Comparison of ENCODE assay signal across 9 cellular contexts in the genomic region with DNA sequence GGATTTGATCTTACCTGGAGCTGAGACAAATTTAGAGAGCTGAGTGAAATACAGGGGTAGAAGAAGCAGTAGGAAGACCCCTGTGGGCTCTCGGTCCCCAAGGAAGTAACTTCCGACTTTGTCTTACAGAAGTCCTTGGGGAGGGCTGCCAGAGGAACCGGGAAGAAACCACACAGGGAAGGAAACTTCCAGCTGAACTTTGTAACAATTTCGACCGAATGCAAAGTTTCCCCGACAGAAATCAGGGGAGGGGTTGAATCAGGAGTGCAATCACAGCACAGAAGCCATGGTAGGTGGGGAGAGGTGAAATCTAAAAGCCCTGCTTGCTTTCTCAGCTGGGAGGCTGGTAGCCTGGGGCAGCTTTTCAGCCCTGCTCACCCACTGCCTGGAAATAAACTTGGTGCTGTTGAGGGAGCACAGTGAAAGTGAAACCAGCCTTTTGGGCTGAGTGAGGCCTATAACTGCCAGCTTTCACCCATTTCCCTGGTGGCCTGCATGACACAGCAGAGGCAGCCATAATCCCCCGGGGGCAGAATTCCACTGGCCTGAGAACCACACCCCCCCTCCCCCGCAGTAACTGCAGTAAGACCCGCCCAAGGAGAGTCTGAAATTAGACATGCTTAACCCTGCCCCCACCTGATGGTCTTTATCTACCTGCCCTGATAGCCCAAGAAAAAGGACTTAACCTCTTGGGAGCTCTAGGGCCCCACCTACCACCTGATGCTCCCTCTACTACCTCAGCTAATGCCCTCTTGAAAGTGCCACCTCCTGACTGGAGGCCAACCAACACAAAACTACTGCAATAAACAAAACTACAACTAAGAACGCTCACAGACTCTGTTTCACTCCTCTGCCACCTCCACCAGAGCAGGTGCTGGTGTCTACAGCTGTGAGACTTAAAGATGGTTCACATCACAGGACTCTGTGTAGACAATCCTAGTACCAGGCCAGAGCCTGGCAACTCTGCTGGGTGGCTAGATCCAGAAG.
DNase-seq lines count a peak whose midpoint lies in the region; ATAC-seq and TF ChIP-seq lines count a peak whose summit lies in the region.
"Had no signal": no experiment of that assay in that cellular context is flagged by ENCODE, and none has a peak within 500 bp of the region (broad histone marks: within the 10 kb centered on the region; RNA-seq: fewer than 3 reads in every experiment).

No MANE protein-coding gene starts in this region.

- CTCF ChIA-PET in IMR-90 (lab: Yijun Ruan, JAX), result no interaction called here
- CTCF ChIA-PET in activated CD4-positive, alpha-beta T cell treated with anti-CD3 and anti-CD28 coated beads, Interleukin-2, amount 10 ng/mL, durations not matched to agents 7 days and 5 days (lab: Charles Lee), result no interaction called here

- no peak overlapping the region for H4K91ac ChIP-seq in IMR-90 (ENCODE audit: insufficient read depth, low read depth, low read length)

- H3K36me3 ChIP-seq in ES-I3 (ENCODE audit: insufficient read depth, low read length) (no peaks in the 10 kb centered on the region), IMR-90 (ENCODE audit: control insufficient read depth, insufficient read depth, low read length) (no peaks in the 10 kb centered on the region)

- H2BK120ac ChIP-seq in IMR-90 (ENCODE audit: low read depth, low read length), result no peak overlapping the region

- no peak overlapping the region for H3K18ac ChIP-seq in IMR-90 (ENCODE audit: low read depth, low read length)

- no peak for DNase-seq in IMR-90
- peak in 1 of 2 donors; percentile 3 for DNase-seq in foreskin keratinocyte
- no peak for DNase-seq in amniotic stem cell (lab: John Stamatoyannopoulos, UW)
- no peak for DNase-seq in HPDE6-E6E7 (ENCODE audit: extremely low spot score)
- no peak for DNase-seq in right cardiac atrium
- no peak for DNase-seq in activated CD4-positive, alpha-beta T cell treated with anti-CD3 and anti-CD28 coated beads, Interleukin-2, amount 10 ng/mL, durations not matched to agents 7 days and 5 days
- DNase-seq: activated naive CD8-positive, alpha-beta T cell treated with anti-CD3 and anti-CD28 coated beads, Interleukin-2, amount 10 ng/mL, durations not matched to agents 7 days and 5 days had no signal

- H3K4me3 ChIP-seq in IMR-90 (ENCODE audit: insufficient read depth, low read depth, low read length) (peak overlapping the region; percentile 7; the same call in 1 of the 2 replicates), right cardiac atrium (ENCODE audit: low read length) (no peak overlapping the region)

- dilution Hi-C loops in IMR-90 (cut with HindIII; ENCODE audit: low sequenced_read_pairs, unreplicated experiment), result no loop called here

- no peak overlapping the region for H3K14ac ChIP-seq in IMR-90 (replicated peaks; ENCODE audit: low read depth, low read length)

- peak overlapping the region; percentile 39 for H3K4me2 ChIP-seq in IMR-90 (ENCODE audit: low read depth, low read length)

- no peak overlapping the region for H3K4ac ChIP-seq in IMR-90 (ENCODE audit: low read depth, low read length)

- H3K9me3 ChIP-seq in ES-I3 (ENCODE audit: control insufficient read depth, insufficient read depth, low read length), result no peaks in the 10 kb centered on the region
- H3K9me3 ChIP-seq in IMR-90 (ENCODE audit: control insufficient read depth, insufficient read depth, low read length), result no peaks in the 10 kb centered on the region
- no peaks in the 10 kb centered on the region for H3K9me3 ChIP-seq in right cardiac atrium (ENCODE audit: control insufficient read depth, low read length)

- H3K9ac ChIP-seq in ES-I3 (ENCODE audit: low read depth, low read length) (peak overlapping the region; percentile 25; the same call in 1 of the 2 replicates), IMR-90 (ENCODE audit: low read depth, low read length) (no peak overlapping the region; the same call in 1 of the 2 replicates)

- no peaks in the 10 kb centered on the region for H3K9me3 Mint-ChIP-seq in activated CD4-positive, alpha-beta T cell treated with anti-CD3 and anti-CD28 coated beads, Interleukin-2, amount 10 ng/mL, durations not matched to agents 7 days and 5 days

- no peak overlapping the region for H3K4me3 Mint-ChIP-seq in activated CD4-positive, alpha-beta T cell treated with anti-CD3 and anti-CD28 coated beads, Interleukin-2, amount 10 ng/mL, durations not matched to agents 7 days and 5 days
- H3K4me3 Mint-ChIP-seq: activated naive CD8-positive, alpha-beta T cell treated with anti-CD3 and anti-CD28 coated beads, Interleukin-2, amount 10 ng/mL, durations not matched to agents 7 days and 5 days had no signal

- no peaks in the 10 kb centered on the region for H3K27me3 ChIP-seq in IMR-90 (ENCODE audit: control insufficient read depth, insufficient read depth, low read length)
- peaks cover 4% of the 10 kb centered on the region for H3K27me3 ChIP-seq in foreskin keratinocyte
- no peaks in the 10 kb centered on the region for H3K27me3 ChIP-seq in right cardiac atrium (ENCODE audit: control insufficient read depth, insufficient read depth)

- H3K27me3 Mint-ChIP-seq in activated CD4-positive, alpha-beta T cell treated with anti-CD3 and anti-CD28 coated beads, Interleukin-2, amount 10 ng/mL, durations not matched to agents 7 days and 5 days, result peaks cover 6% of the 10 kb centered on the region

- ATAC-seq in GM21786 (IDR thresholded peaks at IDR 0.05; ENCODE audit: unreplicated experiment), result peak; percentile 89
- ATAC-seq in IMR-90 (ENCODE audit: low read depth), result peak; percentile 62
- peak; percentile 27 for ATAC-seq in foreskin keratinocyte
- ATAC-seq in right cardiac atrium, result no peak

- no peak overlapping the region for H2AK5ac ChIP-seq in IMR-90 (ENCODE audit: low read depth, low read length)

- no peak overlapping the region for H2BK15ac ChIP-seq in IMR-90 (ENCODE audit: low read depth, low read length)

- TF ChIP-seq RAD21 in IMR-90 (IDR thresholded peaks at IDR 0.05; ENCODE audit: low read length), result no peak

- 33% methylated on average over 1 of the region's 10 CpGs; no CpG with 5 or more reads in 1 of the 2 experiments for WGBS in IMR-90 (ENCODE audit: extremely low coverage in 2 of 2, insufficient read length in 1 of 2), 2 experiments
- 76% methylated on average over 10 of the region's 10 CpGs for WGBS in right cardiac atrium

- POLR2A ChIA-PET in IMR-90 (lab: Charles Lee; ENCODE audit: unreplicated experiment), result no interaction called here
- POLR2A ChIA-PET in activated CD4-positive, alpha-beta T cell treated with anti-CD3 and anti-CD28 coated beads, Interleukin-2, amount 10 ng/mL, durations not matched to agents 7 days and 5 days (lab: Charles Lee), result no interaction called here

- H3K4me1 Mint-ChIP-seq in activated CD4-positive, alpha-beta T cell treated with anti-CD3 and anti-CD28 coated beads, Interleukin-2, amount 10 ng/mL, durations not matched to agents 7 days and 5 days, result no peaks in the 10 kb centered on the region
- H3K4me1 Mint-ChIP-seq: activated naive CD8-positive, alpha-beta T cell treated with anti-CD3 and anti-CD28 coated beads, Interleukin-2, amount 10 ng/mL, durations not matched to agents 7 days and 5 days had no signal

- H3K27ac Mint-ChIP-seq in activated CD4-positive, alpha-beta T cell treated with anti-CD3 and anti-CD28 coated beads, Interleukin-2, amount 10 ng/mL, durations not matched to agents 7 days and 5 days, result no peak overlapping the region
- H3K27ac Mint-ChIP-seq: activated naive CD8-positive, alpha-beta T cell treated with anti-CD3 and anti-CD28 coated beads, Interleukin-2, amount 10 ng/mL, durations not matched to agents 7 days and 5 days had no signal

- in situ Hi-C loops in IMR-90 (cut with MboI; ENCODE audit: low sequenced_read_pairs), result no loop called here

- intact Hi-C loops in IMR-90 (cut with micrococcal nuclease) (no loop called here), right cardiac atrium (cut with DNase I) (no loop called here)

- no peaks in the 10 kb centered on the region for H3K36me3 Mint-ChIP-seq in activated CD4-positive, alpha-beta T cell treated with anti-CD3 and anti-CD28 coated beads, Interleukin-2, amount 10 ng/mL, durations not matched to agents 7 days and 5 days (ENCODE audit: low read depth)
- H3K36me3 Mint-ChIP-seq: activated naive CD8-positive, alpha-beta T cell treated with anti-CD3 and anti-CD28 coated beads, Interleukin-2, amount 10 ng/mL, durations not matched to agents 7 days and 5 days had no signal

- H3K9me1 ChIP-seq in IMR-90 (ENCODE audit: insufficient read depth, low read length), result no peaks in the 10 kb centered on the region

- peaks cover 2% of the 10 kb centered on the region; the same call in 1 of the 2 replicates for H3K4me1 ChIP-seq in ES-I3 (ENCODE audit: insufficient read depth, low read length)
- no peaks in the 10 kb centered on the region for H3K4me1 ChIP-seq in IMR-90 (ENCODE audit: control insufficient read depth, insufficient read depth, low read length)
- H3K4me1 ChIP-seq in foreskin keratinocyte, result no peaks in the 10 kb centered on the region
- no peaks in the 10 kb centered on the region for H3K4me1 ChIP-seq in right cardiac atrium (ENCODE audit: control insufficient read depth, insufficient read depth, low read length)

- peak overlapping the region; percentile 43 for H2AFZ ChIP-seq in IMR-90 (replicated peaks; ENCODE audit: low read length, poor library complexity)

- no peak overlapping the region for H3K56ac ChIP-seq in IMR-90 (ENCODE audit: extremely low read depth, insufficient read depth, low read length)

- no peaks in the 10 kb centered on the region for H3K79me1 ChIP-seq in IMR-90 (ENCODE audit: low read depth in 1 of 2, low read length in 2 of 2)

- H3K27ac ChIP-seq in IMR-90 (ENCODE audit: insufficient read depth, low read length) (no peak overlapping the region), foreskin keratinocyte (no peak overlapping the region), right cardiac atrium (ENCODE audit: low read length) (no peak overlapping the region)

- H3K23ac ChIP-seq in IMR-90 (ENCODE audit: low read depth, low read length), result no peak overlapping the region

- no peak for TF ChIP-seq CTCF in IMR-90 (conservative IDR thresholded peaks at IDR 0.05; ENCODE audit: low read depth, low read length)
- no peak for TF ChIP-seq CTCF in foreskin keratinocyte (conservative IDR thresholded peaks at IDR 0.05)

- TF ChIP-seq POLR2A in IMR-90 (IDR thresholded peaks at IDR 0.05; ENCODE audit: low read depth, low read length), result no peak

- no peak overlapping the region for H2AK9ac ChIP-seq in IMR-90 (replicated peaks; ENCODE audit: low read depth, low read length, poor library complexity)

- H4K5ac ChIP-seq in IMR-90 (ENCODE audit: low read depth, low read length), result no peak overlapping the region

- H4K20me1 ChIP-seq in IMR-90 (ENCODE audit: insufficient read depth, low read length), result no peaks in the 10 kb centered on the region

- no TSS peak for BruUV-seq in IMR-90 (replicated peaks; lab: Mats Ljungman, UMichigan)

- H4K8ac ChIP-seq in IMR-90 (ENCODE audit: low read depth in 2 of 2, low read length in 2 of 2), result no peak overlapping the region

- no peak overlapping the region for H2BK20ac ChIP-seq in IMR-90 (ENCODE audit: low read depth, low read length)

- H2BK5ac ChIP-seq in IMR-90 (ENCODE audit: low read depth, low read length, poor library complexity, severe bottlenecking), result no peak overlapping the region

TF ChIP-seq in IMR-90, 13 proteins besides CTCF, POLR2A, EP300 and RAD21 (continues in another document):
- no peak for TF ChIP-seq MXI1 (IDR thresholded peaks at IDR 0.05; ENCODE audit: borderline replicate concordance, low read depth, low read length)

Comparison
In these comparisons a context has a peak if more than half of its experiments do, and no peak if none do; other contexts are left out.
1. ATAC-seq: peak in GM21786 (single experiment), IMR-90 (single experiment) and foreskin keratinocyte (single experiment); none in right cardiac atrium (0 of 2).